8 cellular contexts compared by ENCODE assay signal in genomic region chr10:1056326-1057105, GRCh38. TPM values are rescaled to one million over a fixed set of nuclear protein-coding genes. Genes with fewer than 3 reads are reported as not detected.
A peak's percentile ranks its signal among the peaks of the same experiment; 100 is the strongest.
DNase-seq lines count a peak whose midpoint lies in the region; ATAC-seq and TF ChIP-seq lines count a peak whose summit lies in the region.

WDR37 (plus strand) TSS chr10:1056385; CDS start chr10:1072156, 15,771 bp downstream.

- H3K4me3 ChIP-seq in liver (ENCODE audit: low read depth in 1 of 3, low read length in 3 of 3): peak within 1 kb of the TSS; percentile 89 to 99 (median 97)

- H3K36me3 ChIP-seq in liver (ENCODE audit: control insufficient read depth in 4 of 4, insufficient read depth in 3 of 4, low read depth in 1 of 4, low read length in 3 of 4): peaks cover 2 to 6% (median 2%) of the 10 kb centered on the region in 4 donors

- H3K27ac ChIP-seq in liver (ENCODE audit: low read depth in 1 of 2, low read length in 2 of 2): peak within 1 kb of the TSS; percentile 84 to 98

- peak within 1 kb of the TSS; percentile 85 to 97 for H3K9ac ChIP-seq in liver (ENCODE audit: low read depth in 1 of 2, low read length in 2 of 2)

- no peaks in the 10 kb centered on the region for H3K27me3 ChIP-seq in liver (ENCODE audit: control insufficient read depth in 4 of 4, insufficient read depth in 4 of 4, low read length in 3 of 4)

- TF ChIP-seq RAD21 in liver (IDR thresholded peaks at IDR 0.05): no peak

- H3K9me3 ChIP-seq in liver (ENCODE audit: control insufficient read depth in 4 of 4, low read length in 3 of 4): no peaks in the 10 kb centered on the region

- no peaks in the 10 kb centered on the region for H3K9me3 Mint-ChIP-seq in dendritic cell treated with granulocyte-macrophage colony-stimulating factor and Interleukin-4, amounts not matched to agents 40 ng/mL and 50 ng/mL, for 4 days

- peaks cover 8 to 56% (median 36%) of the 10 kb centered on the region in 4 donors for H3K4me1 ChIP-seq in liver (ENCODE audit: control insufficient read depth in 4 of 4, insufficient read depth in 4 of 4, low read length in 3 of 4)

- peak; percentile 48 for DNase-seq in AG09319 (ENCODE audit: extremely low read depth, low read depth)
- DNase-seq in NCI-H446 treated with DMSO at 0.1 percent for 48 hours (lab: John Stamatoyannopoulos, UW): peak; percentile 32
- DNase-seq in activated CD4-positive, alpha-beta T cell treated with anti-CD3 and anti-CD28 coated beads, Interleukin-2, amount 50 U/mL, for 1 hour: peak; percentile 83
- DNase-seq in stimulated activated CD4-positive, alpha-beta T cell treated with anti-CD3 and anti-CD28 coated beads, Interleukin-4, amount 100 ng/mL, for 1 hour: peak; percentile 91

- H3K36me3 Mint-ChIP-seq in dendritic cell treated with granulocyte-macrophage colony-stimulating factor and Interleukin-4, amounts not matched to agents 40 ng/mL and 50 ng/mL, for 4 days (ENCODE audit: low read depth): peaks cover 91% of the 10 kb centered on the region

- TF ChIP-seq CTCF in AG09319 (IDR thresholded peaks at IDR 0.05; ENCODE audit: low read depth, low read length): no peak
- no peak for TF ChIP-seq CTCF in liver (IDR thresholded peaks at IDR 0.05; ENCODE audit: low read depth, low read length, missing input control)

- no peaks in the 10 kb centered on the region for H3K27me3 Mint-ChIP-seq in dendritic cell treated with granulocyte-macrophage colony-stimulating factor and Interleukin-4, amounts not matched to agents 40 ng/mL and 50 ng/mL, for 4 days

- peak within 1 kb of the TSS; percentile 100 for H3K4me3 Mint-ChIP-seq in dendritic cell treated with granulocyte-macrophage colony-stimulating factor and Interleukin-4, amounts not matched to agents 40 ng/mL and 50 ng/mL, for 4 days

- H3K4me1 Mint-ChIP-seq in dendritic cell treated with granulocyte-macrophage colony-stimulating factor and Interleukin-4, amounts not matched to agents 40 ng/mL and 50 ng/mL, for 4 days (ENCODE audit: low read depth): peaks cover 67% of the 10 kb centered on the region

- peak within 1 kb of the TSS; percentile 99 for H3K27ac Mint-ChIP-seq in dendritic cell treated with granulocyte-macrophage colony-stimulating factor and Interleukin-4, amounts not matched to agents 40 ng/mL and 50 ng/mL, for 4 days

- intact Hi-C loops in dendritic cell treated with granulocyte-macrophage colony-stimulating factor and Interleukin-4, amounts not matched to agents 40 ng/mL and 50 ng/mL, for 4 days (cut with micrococcal nuclease): loop anchor here (1.0 to 2.0 kb wide), 2 partner anchors 8 to 126 kb away; partner anchors contain the start of gene LARP4B

- ATAC-seq in GM18873 (IDR thresholded peaks at IDR 0.05; ENCODE audit: low FRiP score, unreplicated experiment): peak; percentile 82
- ATAC-seq in HG03108 (IDR thresholded peaks at IDR 0.05; ENCODE audit: unreplicated experiment): peak; percentile 87

- WGBS in liver: under 1% methylated on average over 87 of the region's 87 CpGs

TF ChIP-seq in liver, 16 proteins besides CTCF, POLR2A, EP300 and RAD21:
- TF ChIP-seq ATF3 (IDR thresholded peaks at IDR 0.05): no peak
- no peak for TF ChIP-seq SP1 (IDR thresholded peaks at IDR 0.05)
- peak; percentile 73 for TF ChIP-seq YY1 (IDR thresholded peaks at IDR 0.05)
- TF ChIP-seq JUND (IDR thresholded peaks at IDR 0.05): no peak
- TF ChIP-seq, protein P1, sequence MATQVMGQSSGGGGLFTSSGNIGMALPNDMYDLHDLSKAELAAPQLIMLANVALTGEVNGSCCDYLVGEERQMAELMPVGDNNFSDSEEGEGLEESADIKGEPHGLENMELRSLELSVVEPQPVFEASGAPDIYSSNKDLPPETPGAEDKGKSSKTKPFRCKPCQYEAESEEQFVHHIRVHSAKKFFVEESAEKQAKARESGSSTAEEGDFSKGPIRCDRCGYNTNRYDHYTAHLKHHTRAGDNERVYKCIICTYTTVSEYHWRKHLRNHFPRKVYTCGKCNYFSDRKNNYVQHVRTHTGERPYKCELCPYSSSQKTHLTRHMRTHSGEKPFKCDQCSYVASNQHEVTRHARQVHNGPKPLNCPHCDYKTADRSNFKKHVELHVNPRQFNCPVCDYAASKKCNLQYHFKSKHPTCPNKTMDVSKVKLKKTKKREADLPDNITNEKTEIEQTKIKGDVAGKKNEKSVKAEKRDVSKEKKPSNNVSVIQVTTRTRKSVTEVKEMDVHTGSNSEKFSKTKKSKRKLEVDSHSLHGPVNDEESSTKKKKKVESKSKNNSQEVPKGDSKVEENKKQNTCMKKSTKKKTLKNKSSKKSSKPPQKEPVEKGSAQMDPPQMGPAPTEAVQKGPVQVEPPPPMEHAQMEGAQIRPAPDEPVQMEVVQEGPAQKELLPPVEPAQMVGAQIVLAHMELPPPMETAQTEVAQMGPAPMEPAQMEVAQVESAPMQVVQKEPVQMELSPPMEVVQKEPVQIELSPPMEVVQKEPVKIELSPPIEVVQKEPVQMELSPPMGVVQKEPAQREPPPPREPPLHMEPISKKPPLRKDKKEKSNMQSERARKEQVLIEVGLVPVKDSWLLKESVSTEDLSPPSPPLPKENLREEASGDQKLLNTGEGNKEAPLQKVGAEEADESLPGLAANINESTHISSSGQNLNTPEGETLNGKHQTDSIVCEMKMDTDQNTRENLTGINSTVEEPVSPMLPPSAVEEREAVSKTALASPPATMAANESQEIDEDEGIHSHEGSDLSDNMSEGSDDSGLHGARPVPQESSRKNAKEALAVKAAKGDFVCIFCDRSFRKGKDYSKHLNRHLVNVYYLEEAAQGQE (IDR thresholded peaks at IDR 0.05): peak; percentile 45
- no peak for TF ChIP-seq HNF4G (IDR thresholded peaks at IDR 0.05)
- no peak for TF ChIP-seq EGR1 (IDR thresholded peaks at IDR 0.05; ENCODE audit: low read depth in 2 of 2)
- TF ChIP-seq GABPA (IDR thresholded peaks at IDR 0.05 in 1 of 2, conservative IDR thresholded peaks at IDR 0.05 in 1 of 2): peak; percentile 85 to 97
TF ChIP-seq in liver: peak in this region for 3.

RNA-seq across cellular contexts. Expression of gene WDR37, which starts in this region (rescaled TPM):
- total RNA-seq in liver: 10 to 100 TPM in 1 of 2 donors, 1 to 10 TPM in 1; 6.9 to 12.1 TPM
- 1 to 10 TPM; 3.6 to 4.3 TPM for polyA plus RNA-seq in liver

Comparison
In these comparisons a context has a peak if more than half of its experiments do, and no peak if none do; other contexts are left out.
1. Peak in every context shown above with its lines: DNase-seq, ATAC-seq, H3K4me3 ChIP-seq and H3K27ac ChIP-seq.
2. DNase-seq: peak in every context shown above with its lines; median percentile 91 in stimulated activated CD4-positive, alpha-beta T cell treated with anti-CD3 and anti-CD28 coated beads, Interleukin-4, amount 100 ng/mL, for 1 hour; 83 in activated CD4-positive, alpha-beta T cell treated with anti-CD3 and anti-CD28 coated beads, Interleukin-2, amount 50 U/mL, for 1 hour; 48 in AG09319; 32 in NCI-H446 treated with DMSO at 0.1 percent for 48 hours.